ENCODE assay signal across 8 cellular contexts in genomic region chr2:29114841-29115609, GRCh38. TPM values are rescaled to one million over a fixed set of nuclear protein-coding genes. Genes with fewer than 3 reads are reported as not detected.
A peak's percentile ranks its signal among the peaks of the same experiment; 100 is the strongest.
DNase-seq lines count a peak whose midpoint lies in the region; ATAC-seq and TF ChIP-seq lines count a peak whose summit lies in the region.

CLIP4 (plus strand) TSS chr2:29115415; CDS start chr2:29121389, 5,974 bp downstream.

- TF ChIP-seq CTCF in adrenal gland (IDR thresholded peaks at IDR 0.05) (peak in 1 of 6 experiments; percentile 7), prostate gland (IDR thresholded peaks at IDR 0.05) (no peak), upper lobe of right lung (IDR thresholded peaks at IDR 0.05) (no peak)

- H3K4me1 ChIP-seq in adrenal gland (replicated peaks in 1 of 2) (peaks cover 5 to 32% of the 10 kb centered on the region in 2 donors), prostate gland (replicated peaks) (peaks cover 4% of the 10 kb centered on the region), upper lobe of right lung (peaks cover 25% of the 10 kb centered on the region)

- H3K27ac ChIP-seq in adrenal gland = peak within 1 kb of the TSS in 4 of 5 donors; percentile 51 to 93 (median 78)
- H3K27ac ChIP-seq in prostate gland = peak within 1 kb of the TSS; percentile 80 to 89
- H3K27ac ChIP-seq in upper lobe of right lung = peak within 1 kb of the TSS; percentile 92

- ATAC-seq in GM18502 (IDR thresholded peaks at IDR 0.05; ENCODE audit: poor library complexity, unreplicated experiment) = peak; percentile 46
- peak; percentile 34 for ATAC-seq in HG02884 (IDR thresholded peaks at IDR 0.05; ENCODE audit: unreplicated experiment)
- ATAC-seq in left cardiac atrium = peak; percentile 83 to 92
- peak; percentile 87 for ATAC-seq in upper lobe of right lung

- 3 to 30% (median 14%) methylated on average over 7 to 78 of the region's 78 CpGs for WGBS in adrenal gland, 4 donors
- 5% methylated on average over 53 of the region's 78 CpGs for whole genome bisulfite sequencing in prostate gland

- DNase-seq in SKM-1 treated with dmso at 0.1 percent for 144 hours (lab: John Stamatoyannopoulos, UW; ENCODE audit: unreplicated experiment) (peak; percentile 29), adrenal gland (peak; percentile 37 to 70 (median 57)), left cardiac atrium (peak; percentile 67), prostate gland (ENCODE audit: low spot score) (peak; percentile 27), upper lobe of right lung (peak; percentile 90), NCI-H1694 treated with DMSO at 0.1 percent for 48 hours (lab: John Stamatoyannopoulos, UW) (no peak)

- no peaks in the 10 kb centered on the region for H3K27me3 ChIP-seq in adrenal gland
- no peaks in the 10 kb centered on the region for H3K27me3 ChIP-seq in prostate gland (replicated peaks; ENCODE audit: insufficient read depth)
- no peaks in the 10 kb centered on the region for H3K27me3 ChIP-seq in upper lobe of right lung

- peak within 1 kb of the TSS; percentile 16 to 84 (median 21) for H3K4me3 ChIP-seq in adrenal gland
- H3K4me3 ChIP-seq in prostate gland = peak within 1 kb of the TSS; percentile 60 to 76
- H3K4me3 ChIP-seq in upper lobe of right lung = peak within 1 kb of the TSS; percentile 70

- H3K9me3 ChIP-seq in adrenal gland (replicated peaks in 1 of 3) = no peaks in the 10 kb centered on the region
- no peaks in the 10 kb centered on the region for H3K9me3 ChIP-seq in prostate gland
- H3K9me3 ChIP-seq in upper lobe of right lung = no peaks in the 10 kb centered on the region

- H3K36me3 ChIP-seq in adrenal gland (replicated peaks in 1 of 2) (no peaks in the 10 kb centered on the region), prostate gland (no peaks in the 10 kb centered on the region), upper lobe of right lung (no peaks in the 10 kb centered on the region)

- TF ChIP-seq POLR2A in adrenal gland (IDR thresholded peaks at IDR 0.05) (peak in 1 of 2 donors; percentile 37), prostate gland (IDR thresholded peaks at IDR 0.05) (peak; percentile 23)

- intact Hi-C loops in adrenal gland (cut with DNase I) (no loop called here), left cardiac atrium (cut with DNase I) (loop anchor here in 1 of 2 donors (10.0 kb wide), 1 partner anchor 100 kb away; no protein-coding TSS in a partner anchor), prostate gland (cut with DNase I) (loop anchor here (10.0 kb wide), 2 partner anchors 50 to 100 kb away; no protein-coding TSS in a partner anchor), upper lobe of right lung (cut with DNase I) (no loop called here)

RNA-seq across cellular contexts. Expression of gene CLIP4, which starts in this region (rescaled TPM):
- total RNA-seq in adrenal gland (10 to 100 TPM; 13.2 to 30.5 (median 19.1) TPM), left cardiac atrium (10 to 100 TPM; 45.1 to 63.1 TPM), prostate gland (10 to 100 TPM; 26.1 to 30.3 TPM), upper lobe of right lung (61.1 TPM)
- 10 to 100 TPM in 1 of 3 donors, 1 to 10 TPM in 2; 6.1 to 12.3 (median 7.3) TPM for polyA plus RNA-seq in adrenal gland

Comparison
In these comparisons a context has a peak if more than half of its experiments do, and no peak if none do; other contexts are left out.
1. ATAC-seq: peak in every context shown above with its lines; median percentile 88 in left cardiac atrium; 87 in upper lobe of right lung; 46 in GM18502; 34 in HG02884.